Comparison of ENCODE assay signal across 17 cellular contexts in the genomic region with DNA sequence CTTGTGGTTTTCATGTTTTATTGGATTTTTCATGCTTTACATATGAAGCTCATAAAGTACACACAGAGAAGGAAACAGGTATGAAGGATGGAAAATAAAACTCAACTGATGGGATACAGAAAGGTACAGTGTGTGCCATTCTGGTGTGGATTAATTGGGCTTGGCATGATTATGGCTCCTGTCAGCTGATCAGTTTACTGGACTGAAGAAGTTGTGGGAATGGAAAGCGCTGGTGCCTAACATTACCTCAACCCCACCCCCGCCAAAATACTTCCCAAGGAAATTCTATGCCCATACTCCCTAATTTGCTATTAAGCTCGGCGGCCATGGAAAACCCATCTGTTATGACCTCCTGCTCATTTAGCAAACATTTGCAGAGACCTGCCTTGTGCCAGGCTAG. TPM values are rescaled to one million over a fixed set of nuclear protein-coding genes. Genes with fewer than 3 reads are reported as not detected.
DNase-seq lines count a peak whose midpoint lies in the region; ATAC-seq, FAIRE-seq and TF ChIP-seq lines count a peak whose summit lies in the region.
"Had no signal": no experiment of that assay in that cellular context is flagged by ENCODE, and none has a peak within 500 bp of the region (broad histone marks: within the 10 kb centered on the region; RNA-seq: fewer than 3 reads in every experiment).

No MANE protein-coding gene starts in this region.

- H3K27me3 ChIP-seq in spleen (replicated peaks in 1 of 7) (no peaks in the 10 kb centered on the region), GM23338 (ENCODE audit: insufficient read depth) (no peaks in the 10 kb centered on the region)

- no peaks in the 10 kb centered on the region for H3K79me2 ChIP-seq in GM23338 (replicated peaks; ENCODE audit: insufficient read depth)

- H3K4me1 ChIP-seq in spleen (no peaks in the 10 kb centered on the region), GM23338 (ENCODE audit: insufficient read depth) (no peaks in the 10 kb centered on the region)

- FAIRE-seq in islet of Langerhans (lab: Jason Lieb, UNC), result peak; percentile 36
- FAIRE-seq: GM19239, HepG2 had no signal

- peaks cover 4% of the 10 kb centered on the region; the same call in 1 of the 3 replicates for H3K9me3 Mint-ChIP-seq in GM23338

- no peaks in the 10 kb centered on the region for H3K4me1 Mint-ChIP-seq in GM23338

- no peaks in the 10 kb centered on the region for H4K20me1 ChIP-seq in GM23338 (replicated peaks; ENCODE audit: insufficient read depth)

- H3K36me3 ChIP-seq in spleen (no peaks in the 10 kb centered on the region), GM23338 (ENCODE audit: insufficient read depth) (no peaks in the 10 kb centered on the region)

- no peak overlapping the region for H3K4me2 ChIP-seq in GM23338

- no peak overlapping the region for H3K4me3 Mint-ChIP-seq in GM23338
- H3K4me3 Mint-ChIP-seq: HFFc6 had no signal

- no peak overlapping the region for H2AFZ ChIP-seq in GM23338

- H3K27ac Mint-ChIP-seq in GM23338, result no peak overlapping the region
- H3K27ac Mint-ChIP-seq: HFFc6 had no signal

- peaks cover 12% of the 10 kb centered on the region; the same call in 1 of the 2 replicates for H3K9me2 ChIP-seq in GM23338 (ENCODE audit: insufficient read depth)

- no peaks in the 10 kb centered on the region for H3F3A ChIP-seq in GM23338 (replicated peaks; ENCODE audit: low read depth)

- H3K27ac ChIP-seq in C4-2B (peak overlapping the region; percentile 22; the same call in 1 of the 2 replicates), spleen (no peak overlapping the region), GM23338 (ENCODE audit: low read depth) (no peak overlapping the region)
- H3K27ac ChIP-seq: 22Rv1 had no signal

- peak; percentile 93 for DNase-seq in NCI-H1694 (lab: John Stamatoyannopoulos, UW)
- DNase-seq in NCI-H524 treated with DMSO at 0.1 percent for 48 hours (lab: John Stamatoyannopoulos, UW), result peak; percentile 67
- no peak for DNase-seq in spleen
- no peak for DNase-seq in GM23338 (ENCODE audit: low spot score)
- DNase-seq in DMS79 treated with DMSO at 0.1 percent for 48 hours (lab: John Stamatoyannopoulos, UW), result no peak
- no peak for DNase-seq in NOMO-1 (lab: John Stamatoyannopoulos, UW; ENCODE audit: unreplicated experiment in 2 of 2)
- DNase-seq: DMS79, EL, GDM1, HCEC 1CT, HFFc6 had no signal

- no peak for TF ChIP-seq CTCF in C4-2B (conservative IDR thresholded peaks at IDR 0.05)
- TF ChIP-seq CTCF in spleen (IDR thresholded peaks at IDR 0.05 in 8 of 11, conservative IDR thresholded peaks at IDR 0.05 in 3 of 11), result no peak
- TF ChIP-seq CTCF in GM23338 (conservative IDR thresholded peaks at IDR 0.05; ENCODE audit: low read depth in 2 of 2), result no peak

- H3K4me3 ChIP-seq in spleen, result no peak overlapping the region
- H3K4me3 ChIP-seq in GM23338, result no peak overlapping the region

- TF ChIP-seq POLR2A in spleen (IDR thresholded peaks at IDR 0.05), result no peak

- H3K9me3 ChIP-seq in spleen, result no peaks in the 10 kb centered on the region

- intact Hi-C loops in spleen (cut with DNase I; ENCODE audit: low total_unique reads), result no loop called here

- 90 to 97% (median 95%) methylated on average over 4 of the region's 4 CpGs for WGBS in spleen, 5 donors

- H3K36me3 Mint-ChIP-seq in GM23338 (ENCODE audit: low read depth), result peaks cover 4% of the 10 kb centered on the region; the same call in 1 of the 3 replicates

- H3K27me3 Mint-ChIP-seq in GM23338 (ENCODE audit: insufficient read depth, low read depth, poor library complexity), result no peaks in the 10 kb centered on the region

- no peak for ATAC-seq in GM23338
- ATAC-seq: HepG2 had no signal

TF ChIP-seq in GM23338, 12 proteins besides CTCF, POLR2A, EP300 and RAD21 (continues in another document):
- TF ChIP-seq EZH2phosphoT487 (IDR thresholded peaks at IDR 0.05; ENCODE audit: unreplicated experiment) (no peak), POLR2AphosphoS5 (IDR thresholded peaks at IDR 0.05; ENCODE audit: low read depth) (no peak), CREB1 (CRISPR knock-in tag; IDR thresholded peaks at IDR 0.05; ENCODE audit: low read depth) (no peak), NANOG (IDR thresholded peaks at IDR 0.05; ENCODE audit: borderline replicate concordance) (no peak), ZNF114 (CRISPR knock-in tag; IDR thresholded peaks at IDR 0.05) (no peak)
- TF ChIP-seq, protein P1, sequence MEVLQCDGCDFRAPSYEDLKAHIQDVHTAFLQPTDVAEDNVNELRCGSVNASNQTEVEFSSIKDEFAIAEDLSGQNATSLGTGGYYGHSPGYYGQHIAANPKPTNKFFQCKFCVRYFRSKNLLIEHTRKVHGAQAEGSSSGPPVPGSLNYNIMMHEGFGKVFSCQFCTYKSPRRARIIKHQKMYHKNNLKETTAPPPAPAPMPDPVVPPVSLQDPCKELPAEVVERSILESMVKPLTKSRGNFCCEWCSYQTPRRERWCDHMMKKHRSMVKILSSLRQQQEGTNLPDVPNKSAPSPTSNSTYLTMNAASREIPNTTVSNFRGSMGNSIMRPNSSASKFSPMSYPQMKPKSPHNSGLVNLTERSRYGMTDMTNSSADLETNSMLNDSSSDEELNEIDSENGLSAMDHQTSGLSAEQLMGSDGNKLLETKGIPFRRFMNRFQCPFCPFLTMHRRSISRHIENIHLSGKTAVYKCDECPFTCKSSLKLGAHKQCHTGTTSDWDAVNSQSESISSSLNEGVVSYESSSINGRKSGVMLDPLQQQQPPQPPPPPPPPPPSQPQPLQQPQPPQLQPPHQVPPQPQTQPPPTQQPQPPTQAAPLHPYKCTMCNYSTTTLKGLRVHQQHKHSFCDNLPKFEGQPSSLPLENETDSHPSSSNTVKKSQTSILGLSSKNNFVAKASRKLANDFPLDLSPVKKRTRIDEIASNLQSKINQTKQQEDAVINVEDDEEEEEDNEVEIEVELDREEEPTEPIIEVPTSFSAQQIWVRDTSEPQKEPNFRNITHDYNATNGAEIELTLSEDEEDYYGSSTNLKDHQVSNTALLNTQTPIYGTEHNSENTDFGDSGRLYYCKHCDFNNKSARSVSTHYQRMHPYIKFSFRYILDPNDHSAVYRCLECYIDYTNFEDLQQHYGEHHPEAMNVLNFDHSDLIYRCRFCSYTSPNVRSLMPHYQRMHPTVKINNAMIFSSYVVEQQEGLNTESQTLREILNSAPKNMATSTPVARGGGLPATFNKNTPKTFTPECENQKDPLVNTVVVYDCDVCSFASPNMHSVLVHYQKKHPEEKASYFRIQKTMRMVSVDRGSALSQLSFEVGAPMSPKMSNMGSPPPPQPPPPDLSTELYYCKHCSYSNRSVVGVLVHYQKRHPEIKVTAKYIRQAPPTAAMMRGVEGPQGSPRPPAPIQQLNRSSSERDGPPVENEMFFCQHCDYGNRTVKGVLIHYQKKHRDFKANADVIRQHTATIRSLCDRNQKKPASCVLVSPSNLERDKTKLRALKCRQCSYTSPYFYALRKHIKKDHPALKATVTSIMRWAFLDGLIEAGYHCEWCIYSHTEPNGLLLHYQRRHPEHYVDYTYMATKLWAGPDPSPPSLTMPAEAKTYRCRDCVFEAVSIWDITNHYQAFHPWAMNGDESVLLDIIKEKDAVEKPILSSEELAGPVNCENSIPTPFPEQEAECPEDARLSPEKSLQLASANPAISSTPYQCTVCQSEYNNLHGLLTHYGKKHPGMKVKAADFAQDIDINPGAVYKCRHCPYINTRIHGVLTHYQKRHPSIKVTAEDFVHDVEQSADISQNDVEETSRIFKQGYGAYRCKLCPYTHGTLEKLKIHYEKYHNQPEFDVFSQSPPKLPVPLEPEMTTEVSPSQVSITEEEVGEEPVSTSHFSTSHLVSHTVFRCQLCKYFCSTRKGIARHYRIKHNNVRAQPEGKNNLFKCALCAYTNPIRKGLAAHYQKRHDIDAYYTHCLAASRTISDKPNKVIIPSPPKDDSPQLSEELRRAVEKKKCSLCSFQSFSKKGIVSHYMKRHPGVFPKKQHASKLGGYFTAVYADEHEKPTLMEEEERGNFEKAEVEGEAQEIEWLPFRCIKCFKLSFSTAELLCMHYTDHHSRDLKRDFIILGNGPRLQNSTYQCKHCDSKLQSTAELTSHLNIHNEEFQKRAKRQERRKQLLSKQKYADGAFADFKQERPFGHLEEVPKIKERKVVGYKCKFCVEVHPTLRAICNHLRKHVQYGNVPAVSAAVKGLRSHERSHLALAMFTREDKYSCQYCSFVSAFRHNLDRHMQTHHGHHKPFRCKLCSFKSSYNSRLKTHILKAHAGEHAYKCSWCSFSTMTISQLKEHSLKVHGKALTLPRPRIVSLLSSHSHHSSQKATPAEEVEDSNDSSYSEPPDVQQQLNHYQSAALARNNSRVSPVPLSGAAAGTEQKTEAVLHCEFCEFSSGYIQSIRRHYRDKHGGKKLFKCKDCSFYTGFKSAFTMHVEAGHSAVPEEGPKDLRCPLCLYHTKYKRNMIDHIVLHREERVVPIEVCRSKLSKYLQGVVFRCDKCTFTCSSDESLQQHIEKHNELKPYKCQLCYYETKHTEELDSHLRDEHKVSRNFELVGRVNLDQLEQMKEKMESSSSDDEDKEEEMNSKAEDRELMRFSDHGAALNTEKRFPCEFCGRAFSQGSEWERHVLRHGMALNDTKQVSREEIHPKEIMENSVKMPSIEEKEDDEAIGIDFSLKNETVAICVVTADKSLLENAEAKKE (CRISPR knock-in tag; IDR thresholded peaks at IDR 0.05), result no peak

RNA-seq across cellular contexts. Expression of gene PMFBP1, which starts 16.6 kb away (rescaled TPM):
- 10 to 100 TPM in 1 of 7 donors, 1 to 10 TPM in 5, under 1 TPM in 1; 0.79 to 17.2 (median 1.2) TPM for total RNA-seq in spleen
- 1 to 10 TPM in 1 of 3 donors, under 1 TPM in 2; 0.52 to 2.1 (median 0.96) TPM for polyA plus RNA-seq in spleen
- 1.3 and 2.6 TPM in 2 replicates for total RNA-seq in GM23338 (2014; rRNA removed; shearing (Covaris generic))
- polyA plus RNA-seq in GM23338 (2016; fragmentation: Nextera tagmentation; extraction: Ambion mirVana), result 1.5 and 3.3 TPM in 2 replicates
- total RNA-seq: H4 had no signal

Comparison
In these comparisons a context has a peak if more than half of its experiments do, and no peak if none do; other contexts are left out.
1. DNase-seq: peak in NCI-H1694 (single experiment) and NCI-H524 treated with DMSO at 0.1 percent for 48 hours (single experiment); none in spleen (single experiment), GM23338 (single experiment), DMS79 treated with DMSO at 0.1 percent for 48 hours (single experiment) and NOMO-1 (0 of 2).